In genomic region chr17:34511265-34511664, GRCh38 we compare ENCODE assay signal across 23 cellular contexts.
DNase-seq lines count a peak whose midpoint lies in the region; ATAC-seq and TF ChIP-seq lines count a peak whose summit lies in the region.
"Had no signal": no experiment of that assay in that cellular context is flagged by ENCODE, and none has a peak within 500 bp of the region (broad histone marks: within the 10 kb centered on the region; RNA-seq: fewer than 3 reads in every experiment).

No MANE protein-coding gene starts in this region.

- peak; percentile 75 for ATAC-seq in left ventricle myocardium superior
- ATAC-seq in HG02763 (IDR thresholded peaks at IDR 0.05; ENCODE audit: unreplicated experiment) = no peak
- ATAC-seq: PC-3 had no signal

- no peak overlapping the region for H3K4me2 ChIP-seq in MM.1S (ENCODE audit: low read depth, low read length)

- H3K79me2 ChIP-seq in MM.1S (ENCODE audit: low read length) = no peaks in the 10 kb centered on the region

- H3K4me3 ChIP-seq in right atrium auricular region (no peak overlapping the region), MM.1S (ENCODE audit: low read length) (no peak overlapping the region)
- H3K4me3 ChIP-seq: SJSA1 had no signal

- no peaks in the 10 kb centered on the region for H3F3A ChIP-seq in MM.1S (ENCODE audit: insufficient read depth, low read length)

- H3K27ac ChIP-seq in right atrium auricular region (no peak overlapping the region), MM.1S (ENCODE audit: low read length) (no peak overlapping the region)
- H3K27ac ChIP-seq: SJSA1 had no signal

- H3K27me3 ChIP-seq in right atrium auricular region (no peaks in the 10 kb centered on the region), MM.1S (replicated peaks; ENCODE audit: insufficient read depth, low read length) (no peaks in the 10 kb centered on the region)

- DNase-seq in NCI-H82 (lab: John Stamatoyannopoulos, UW) (peak; percentile 24), NCI-H82 treated with DMSO at 0.1 percent for 48 hours (lab: John Stamatoyannopoulos, UW; ENCODE audit: unreplicated experiment) (no peak), left ventricle myocardium superior (no peak), right atrium auricular region (ENCODE audit: low spot score) (no peak), cerebellum (ENCODE audit: low spot score) (peak; percentile 38), MM.1S (no peak)
- DNase-seq: AML-193; CD4-positive, alpha-beta memory T cell; COR-L47; DMS53; GDM1; HCEC 1CT; KBM-7; NCI-H1417; NCI-H1694; NCI-H2029 treated with DMSO at 0.1 percent for 48 hours; NCI-H446 treated with DMSO at 0.1 percent for 48 hours; NCI-H526; NK-92 treated with Interleukin-12 subunit alpha and Interleukin-12 subunit beta, amount 100 ng/mL, for 24 hours; PC-3; T-helper 1 cell had no signal

- H2AFZ ChIP-seq in MM.1S (ENCODE audit: low read length) = no peak overlapping the region

- H3K9me2 ChIP-seq in MM.1S (replicated peaks; ENCODE audit: insufficient read depth, low read length) = no peaks in the 10 kb centered on the region

- H3K9ac ChIP-seq in MM.1S (ENCODE audit: low read length) = no peak overlapping the region

- intact Hi-C loops in left ventricle myocardium superior (cut with micrococcal nuclease) = no loop called here

- no peaks in the 10 kb centered on the region for H4K20me1 ChIP-seq in MM.1S (ENCODE audit: insufficient read depth, low read length)

- H3K9me3 ChIP-seq in right atrium auricular region = no peaks in the 10 kb centered on the region
- no peaks in the 10 kb centered on the region for H3K9me3 ChIP-seq in MM.1S (replicated peaks; ENCODE audit: insufficient read depth, low read length)
- H3K9me3 ChIP-seq: SJSA1 had no signal

- H3K4me1 ChIP-seq in right atrium auricular region (no peaks in the 10 kb centered on the region), MM.1S (ENCODE audit: low read length) (peaks cover 1% of the 10 kb centered on the region; the same call in 1 of the 2 replicates)
- H3K4me1 ChIP-seq: SJSA1 had no signal

- no peak for TF ChIP-seq CTCF in right atrium auricular region (IDR thresholded peaks at IDR 0.05)
- no peak for TF ChIP-seq CTCF in MM.1S (IDR thresholded peaks at IDR 0.05; ENCODE audit: low read length)

- H3K36me3 ChIP-seq in right atrium auricular region = no peaks in the 10 kb centered on the region
- no peaks in the 10 kb centered on the region for H3K36me3 ChIP-seq in MM.1S (replicated peaks; ENCODE audit: insufficient read depth, low read length)
- H3K36me3 ChIP-seq: SJSA1 had no signal

Comparison
In these comparisons a context has a peak if more than half of its experiments do, and no peak if none do; other contexts are left out.
1. DNase-seq: peak in NCI-H82 (single experiment) and cerebellum (single experiment); none in NCI-H82 treated with DMSO at 0.1 percent for 48 hours (single experiment), left ventricle myocardium superior (single experiment), right atrium auricular region (single experiment) and MM.1S (single experiment).